ENCODE assay signal across 29 cellular contexts in genomic region chr6:29388533-29388932, GRCh38.
"Had no signal": no experiment of that assay in that cellular context is flagged by ENCODE, and none has a peak within 500 bp of the region (broad histone marks: within the 10 kb centered on the region; RNA-seq: fewer than 3 reads in every experiment).

No MANE protein-coding gene starts in this region.

- DNase-seq: activated effector memory CD4-positive, alpha-beta T cell treated with anti-CD3 and anti-CD28 coated beads, Interleukin-2, amount 50 U/mL, for 16 hours; activated effector memory CD4-positive, alpha-beta T cell treated with Interleukin-2 at 50 U/mL for 16 hours; activated gamma-delta T cell; activated gamma-delta T cell treated with Interleukin-2 at 50 U/mL for 16 hours; activated naive CD4-positive, alpha-beta T cell; activated naive CD4-positive, alpha-beta T cell treated with anti-CD3 and anti-CD28 coated beads for 36 hours; activated naive CD4-positive, alpha-beta T cell treated with anti-CD3 and anti-CD28 coated beads, Interleukin-2, amount 10 ng/mL, durations not matched to agents 7 days and 5 days; activated naive CD4-positive, alpha-beta T cell treated with anti-CD3 and anti-CD28 coated beads, Interleukin-2, amount 50 U/mL, for 16 hours; activated naive CD4-positive, alpha-beta T cell treated with Interleukin-2 at 50 U/mL for 16 hours; activated naive CD8-positive, alpha-beta T cell treated with anti-CD3 and anti-CD28 coated beads for 36 hours; activated naive CD8-positive, alpha-beta T cell treated with anti-CD3 and anti-CD28 coated beads, Interleukin-2, amount 10 ng/mL, durations not matched to agents 7 days and 5 days; activated naive CD8-positive, alpha-beta T cell treated with anti-CD3 and anti-CD28 coated beads, Interleukin-2, amount 50 U/mL, for 24 hours; activated T-cell treated with anti-CD3 and anti-CD28 coated beads, Interleukin-2, amount 50 U/mL, for 24 hours; activated T-cell treated with anti-CD3 and anti-CD28 coated beads, Interleukin-2, amount 50 U/mL, for 4 hours; activated T-cell treated with anti-CD3 and anti-CD28 coated beads, Interleukin-2, amount 50 U/mL, for 48 hours; activated T-cell treated with anti-CD3 and anti-CD28 coated beads, Interleukin-2, amount 50 U/mL, for 72 hours; adrenal gland; amniotic stem cell; amygdala; anterior cingulate cortex; aorta; body of pancreas; brain microvascular endothelial cell; caudate nucleus; central memory CD4-positive, alpha-beta T cell; cerebellar nuclear complex had no signal

- H3K4me3 ChIP-seq: adrenal gland, ascending aorta, body of pancreas, breast epithelium, cardiac muscle cell had no signal

- H3K4me1 ChIP-seq: adrenal gland, ascending aorta, body of pancreas, breast epithelium had no signal

- H3K27ac ChIP-seq: adrenal gland, ascending aorta, body of pancreas, brain microvascular endothelial cell, breast epithelium, cardiac muscle cell had no signal

- H3K9me3 ChIP-seq: adrenal gland, ascending aorta, body of pancreas, breast epithelium had no signal

- H3K36me3 ChIP-seq: adrenal gland, ascending aorta, brain microvascular endothelial cell, breast epithelium, cardiac muscle cell had no signal
